ENCODE assay signal across 23 cellular contexts in the genomic region with DNA sequence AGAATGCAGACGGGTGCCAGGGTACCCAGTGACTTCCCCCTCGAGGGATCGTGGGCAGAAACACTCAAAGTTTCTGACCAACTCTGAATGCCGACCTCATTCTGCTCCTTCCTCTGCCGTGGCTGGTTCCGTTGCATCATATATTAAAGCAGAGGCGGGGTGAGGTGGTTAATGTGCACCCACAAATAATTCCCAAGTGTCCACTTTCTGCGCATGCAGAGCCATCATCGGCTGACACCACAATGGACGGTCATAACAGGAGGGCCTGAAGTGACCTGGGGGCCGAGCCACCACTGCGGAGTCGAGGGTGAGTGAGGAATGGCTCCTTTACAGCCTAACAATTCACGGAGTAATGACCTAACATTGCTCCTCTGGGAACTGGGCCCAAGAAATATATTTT. TPM values are rescaled to one million over a fixed set of nuclear protein-coding genes. Genes with fewer than 3 reads are reported as not detected.
A peak's percentile ranks its signal among the peaks of the same experiment; 100 is the strongest.
DNase-seq lines count a peak whose midpoint lies in the region; ATAC-seq and TF ChIP-seq lines count a peak whose summit lies in the region.
"Had no signal": no experiment of that assay in that cellular context is flagged by ENCODE, and none has a peak within 500 bp of the region (broad histone marks: within the 10 kb centered on the region; RNA-seq: fewer than 3 reads in every experiment).

No MANE protein-coding gene starts in this region.

- H3K14ac ChIP-seq in IMR-90 (replicated peaks; ENCODE audit: low read depth, low read length) (peak overlapping the region; percentile 40; the same call in 1 of the 2 replicates), neuronal stem cell (ENCODE audit: low read length) (no peak overlapping the region)

- no peak for DNase-seq in IMR-90
- DNase-seq in fibroblast of mammary gland (ENCODE audit: low read depth): peak; percentile 24
- no peak for DNase-seq in neuronal stem cell (ENCODE audit: low spot score)
- peak; percentile 28 for DNase-seq in upper lobe of right lung
- no peak for DNase-seq in Peyer's patch
- DNase-seq in glutamatergic neuron: no peak
- DNase-seq in NCI-H1417 treated with DMSO at 0.1 percent for 48 hours (lab: John Stamatoyannopoulos, UW): no peak
- DNase-seq: AML-193; C1 segment of cervical spinal cord; DMS153; KG1; NCI-H1092; NCI-H146; NCI-H2029 treated with DMSO at 0.1 percent for 48 hours; NCI-H345; NCI-H524; NCI-H774; NK-92 treated with Interleukin-12 subunit alpha and Interleukin-12 subunit beta, amount 100 ng/mL, for 24 hours; SJCRH30 had no signal

- dilution Hi-C loops in IMR-90 (cut with HindIII; ENCODE audit: low sequenced_read_pairs, unreplicated experiment): loop anchor here (10.0 kb wide), 1 partner anchor 362 kb away; no protein-coding TSS in a partner anchor

- H3K36me3 ChIP-seq in IMR-90 (ENCODE audit: control insufficient read depth, insufficient read depth, low read length): no peaks in the 10 kb centered on the region
- no peaks in the 10 kb centered on the region for H3K36me3 ChIP-seq in neuronal stem cell (replicated peaks in 1 of 2; ENCODE audit: control insufficient read depth in 2 of 2, insufficient read depth in 2 of 2, low read length in 2 of 2)
- H3K36me3 ChIP-seq in upper lobe of right lung: no peaks in the 10 kb centered on the region
- H3K36me3 ChIP-seq in Peyer's patch: no peaks in the 10 kb centered on the region
- H3K36me3 ChIP-seq: HAP-1, SJCRH30 had no signal

- H3K27ac ChIP-seq in IMR-90 (ENCODE audit: insufficient read depth, low read length) (no peak overlapping the region), neuronal stem cell (replicated peaks; ENCODE audit: low read length) (no peak overlapping the region), upper lobe of right lung (no peak overlapping the region), Peyer's patch (no peak overlapping the region)
- H3K27ac ChIP-seq: GM23248, SJCRH30 had no signal

- no peak overlapping the region for H2BK5ac ChIP-seq in IMR-90 (ENCODE audit: low read depth, low read length, poor library complexity, severe bottlenecking)
- H2BK5ac ChIP-seq in neuronal stem cell (ENCODE audit: low read length): no peak overlapping the region

- H3K9ac ChIP-seq in IMR-90 (ENCODE audit: low read depth, low read length): no peak overlapping the region
- peak overlapping the region; percentile 24 for H3K9ac ChIP-seq in neuronal stem cell (ENCODE audit: low read depth, low read length, poor library complexity)
- H3K9ac ChIP-seq: GM23248 had no signal

- H3K4me3 ChIP-seq in IMR-90 (ENCODE audit: insufficient read depth, low read depth, low read length) (no peak overlapping the region), fibroblast of mammary gland (ENCODE audit: control insufficient read depth, low read depth, low read length) (no peak overlapping the region), neuronal stem cell (ENCODE audit: low read length in 2 of 2) (no peak overlapping the region), upper lobe of right lung (no peak overlapping the region), Peyer's patch (no peak overlapping the region)
- H3K4me3 ChIP-seq: GM23248, HAP-1, SJCRH30 had no signal

- in situ Hi-C loops in IMR-90 (cut with MboI; ENCODE audit: low sequenced_read_pairs): no loop called here

- no peaks in the 10 kb centered on the region for H3K9me1 ChIP-seq in IMR-90 (ENCODE audit: insufficient read depth, low read length)

- peak overlapping the region; percentile 53 for H2BK120ac ChIP-seq in IMR-90 (ENCODE audit: low read depth, low read length)
- no peak overlapping the region for H2BK120ac ChIP-seq in neuronal stem cell (ENCODE audit: low read depth, low read length)

- H3K23ac ChIP-seq in IMR-90 (ENCODE audit: low read depth, low read length) (no peak overlapping the region), neuronal stem cell (ENCODE audit: low read depth, low read length, poor library complexity) (no peak overlapping the region)

- WGBS in IMR-90 (ENCODE audit: extremely low coverage in 2 of 2, insufficient read length in 1 of 2), 2 experiments: 93% methylated on average over 5 of the region's 14 CpGs; no CpG with 5 or more reads in 1 of the 2 experiments
- no CpG with 5 or more reads among the region's 14 CpGs for WGBS in neuronal stem cell (ENCODE audit: extremely low coverage in 2 of 2, insufficient read length in 2 of 2, insufficient replicate concordance in 1 of 2), 2 donors

- no TSS peak for BruUV-seq in IMR-90 (replicated peaks; lab: Mats Ljungman, UMichigan)

- no peaks in the 10 kb centered on the region for H3K27me3 ChIP-seq in IMR-90 (ENCODE audit: control insufficient read depth, insufficient read depth, low read length)
- H3K27me3 ChIP-seq in neuronal stem cell (ENCODE audit: control insufficient read depth in 3 of 3, insufficient read depth in 3 of 3, low read depth in 1 of 3, low read length in 3 of 3): peaks cover 0 to 23% (median 0%) of the 10 kb centered on the region in 3 experiments
- peaks cover 13% of the 10 kb centered on the region for H3K27me3 ChIP-seq in upper lobe of right lung
- H3K27me3 ChIP-seq in Peyer's patch: no peaks in the 10 kb centered on the region
- H3K27me3 ChIP-seq: SJCRH30 had no signal

- H4K91ac ChIP-seq in IMR-90 (ENCODE audit: insufficient read depth, low read depth, low read length) (peak overlapping the region; percentile 23; the same call in 1 of the 2 replicates), neuronal stem cell (ENCODE audit: low read depth, low read length, poor library complexity) (no peak overlapping the region)

- H3K4me1 ChIP-seq in IMR-90 (ENCODE audit: control insufficient read depth, insufficient read depth, low read length) (peaks cover 4% of the 10 kb centered on the region), neuronal stem cell (ENCODE audit: control insufficient read depth in 2 of 2, insufficient read depth in 1 of 2, low read depth in 1 of 2, low read length in 2 of 2) (peaks cover 0 to 9% of the 10 kb centered on the region in 2 donors), upper lobe of right lung (no peaks in the 10 kb centered on the region), Peyer's patch (no peaks in the 10 kb centered on the region)
- H3K4me1 ChIP-seq: HAP-1, SJCRH30 had no signal

- peaks cover 9% of the 10 kb centered on the region for H3K27me3 Mint-ChIP-seq in glutamatergic neuron (ENCODE audit: unreplicated experiment)

- no peak overlapping the region for H2BK12ac ChIP-seq in neuronal stem cell (ENCODE audit: low read length)

- H3K4me2 ChIP-seq in IMR-90 (ENCODE audit: low read depth, low read length) (no peak overlapping the region), neuronal stem cell (ENCODE audit: insufficient read depth, low read length, poor library complexity, severe bottlenecking) (no peak overlapping the region)

- H3K56ac ChIP-seq in IMR-90 (ENCODE audit: extremely low read depth, insufficient read depth, low read length): no peak overlapping the region

- H3K4ac ChIP-seq in IMR-90 (ENCODE audit: low read depth, low read length): peak overlapping the region; percentile 50
- no peak overlapping the region for H3K4ac ChIP-seq in neuronal stem cell (ENCODE audit: low read length)

- H4K8ac ChIP-seq in IMR-90 (ENCODE audit: low read depth in 2 of 2, low read length in 2 of 2): no peak overlapping the region
- no peak overlapping the region for H4K8ac ChIP-seq in neuronal stem cell (ENCODE audit: low read depth, low read length)

- no peak for TF ChIP-seq RAD21 in IMR-90 (IDR thresholded peaks at IDR 0.05; ENCODE audit: low read length)

- POLR2A ChIA-PET in IMR-90 (lab: Charles Lee; ENCODE audit: unreplicated experiment): no interaction called here

- H3K27ac Mint-ChIP-seq in glutamatergic neuron (ENCODE audit: unreplicated experiment): no peak overlapping the region
- H3K27ac Mint-ChIP-seq: CD8-positive, alpha-beta memory T cell had no signal

- no peaks in the 10 kb centered on the region; a peak in 1 of 4 replicates for H3K79me1 ChIP-seq in IMR-90 (ENCODE audit: low read depth in 1 of 2, low read length in 2 of 2)
- H3K79me1 ChIP-seq in neuronal stem cell (ENCODE audit: low read depth, low read length): no peaks in the 10 kb centered on the region

- peak overlapping the region; percentile 11 for H2AK9ac ChIP-seq in IMR-90 (replicated peaks; ENCODE audit: low read depth, low read length, poor library complexity)

- TF ChIP-seq POLR2A in IMR-90 (IDR thresholded peaks at IDR 0.05; ENCODE audit: low read depth, low read length): no peak
- TF ChIP-seq POLR2A in Peyer's patch (IDR thresholded peaks at IDR 0.05): no peak

- H2AFZ ChIP-seq in IMR-90 (replicated peaks; ENCODE audit: low read length, poor library complexity) (peak overlapping the region; percentile 35), neuronal stem cell (ENCODE audit: low read length) (no peak overlapping the region)
- H2AFZ ChIP-seq: GM23248 had no signal

- H4K20me1 ChIP-seq in IMR-90 (ENCODE audit: insufficient read depth, low read length): no peaks in the 10 kb centered on the region

- peaks cover 6% of the 10 kb centered on the region for H3K4me1 Mint-ChIP-seq in glutamatergic neuron (ENCODE audit: low read depth, unreplicated experiment)
- H3K4me1 Mint-ChIP-seq: CD8-positive, alpha-beta memory T cell had no signal

- peaks cover 4% of the 10 kb centered on the region for H3K9me3 Mint-ChIP-seq in glutamatergic neuron (ENCODE audit: unreplicated experiment)
- H3K9me3 Mint-ChIP-seq: CD8-positive, alpha-beta memory T cell had no signal

- no peak overlapping the region for H4K5ac ChIP-seq in IMR-90 (ENCODE audit: low read depth, low read length)

- H2BK20ac ChIP-seq in IMR-90 (ENCODE audit: low read depth, low read length): peak overlapping the region; percentile 66

- ATAC-seq in IMR-90 (ENCODE audit: low read depth) (no peak), upper lobe of right lung (no peak)

- H3K4me3 Mint-ChIP-seq in glutamatergic neuron (ENCODE audit: unreplicated experiment): no peak overlapping the region
- H3K4me3 Mint-ChIP-seq: CD8-positive, alpha-beta memory T cell had no signal

- intact Hi-C loops in IMR-90 (cut with micrococcal nuclease): no loop called here
- intact Hi-C loops in upper lobe of right lung (cut with DNase I): no loop called here

- no peaks in the 10 kb centered on the region for H3K9me3 ChIP-seq in IMR-90 (ENCODE audit: control insufficient read depth, insufficient read depth, low read length)
- H3K9me3 ChIP-seq in neuronal stem cell (replicated peaks in 1 of 2; ENCODE audit: control insufficient read depth in 2 of 2, insufficient read depth in 1 of 2, low read depth in 1 of 2, low read length in 2 of 2): no peaks in the 10 kb centered on the region
- no peaks in the 10 kb centered on the region for H3K9me3 ChIP-seq in upper lobe of right lung
- H3K9me3 ChIP-seq in Peyer's patch: no peaks in the 10 kb centered on the region
- H3K9me3 ChIP-seq: HAP-1, SJCRH30 had no signal

- TF ChIP-seq CTCF in IMR-90 (conservative IDR thresholded peaks at IDR 0.05; ENCODE audit: low read depth, low read length) (no peak), fibroblast of mammary gland (conservative IDR thresholded peaks at IDR 0.05; ENCODE audit: control insufficient read depth, insufficient read depth, low read depth, low read length) (no peak), upper lobe of right lung (IDR thresholded peaks at IDR 0.05) (no peak), Peyer's patch (IDR thresholded peaks at IDR 0.05) (no peak), glutamatergic neuron (IDR thresholded peaks at IDR 0.05; ENCODE audit: partially characterized antibody, unreplicated experiment) (no peak)

- H3K18ac ChIP-seq in IMR-90 (ENCODE audit: low read depth, low read length): no peak overlapping the region
- H3K18ac ChIP-seq in neuronal stem cell (ENCODE audit: low read length): peak overlapping the region; percentile 35

- CTCF ChIA-PET in IMR-90 (lab: Yijun Ruan, JAX): interaction anchor here (0.6 kb wide), 1 partner anchor 363 kb away, joined by 3 read pairs; no protein-coding TSS in a partner anchor

- H2BK15ac ChIP-seq in IMR-90 (ENCODE audit: low read depth, low read length) (peak overlapping the region; percentile 17; the same call in 1 of the 3 replicates), neuronal stem cell (ENCODE audit: low read length) (peak overlapping the region; percentile 40)

- H3K36me3 Mint-ChIP-seq in glutamatergic neuron (ENCODE audit: unreplicated experiment): no peaks in the 10 kb centered on the region
- H3K36me3 Mint-ChIP-seq: CD8-positive, alpha-beta memory T cell had no signal

- peak overlapping the region; percentile 29 for H2AK5ac ChIP-seq in IMR-90 (ENCODE audit: low read depth, low read length)
- H2AK5ac ChIP-seq in neuronal stem cell (ENCODE audit: low read depth, low read length): no peak overlapping the region

RNA-seq across cellular contexts. Expression of gene GLI2, which starts 32.9 kb away (rescaled TPM):
- total RNA-seq in IMR-90 (2012; rRNA removed) (3.8 and 4.7 TPM in 2 replicates), upper lobe of right lung (4.7 TPM), Peyer's patch (1 to 10 TPM in 1 of 4 donors, under 1 TPM in 3; 0.18 to 5.8 (median 0.94) TPM), glutamatergic neuron (ENCODE audit: unreplicated experiment) (3.9 TPM)
- polyA plus RNA-seq in IMR-90 (2012; rRNA removed): 26.0 and 31.5 TPM in 2 replicates
- 7.6 and 16.7 TPM in 2 replicates for polyA plus RNA-seq in IMR-90 (2012; cell fraction: cytosol; rRNA removed)
- 57.0 and 124 TPM in 2 replicates for polyA plus RNA-seq in IMR-90 (2012; cell fraction: nucleus; rRNA removed; ENCODE audit: low replicate concordance)
- polyA plus RNA-seq in neuronal stem cell (2013, experiment 1 of 2): 26.2 TPM
- polyA plus RNA-seq in neuronal stem cell (2013, experiment 2 of 2): 27.3 TPM
- total RNA-seq: CD8-positive, alpha-beta memory T cell; G401 had no signal
- polyA plus RNA-seq: CD8-positive, alpha-beta memory T cell had no signal

Comparison
In these comparisons a context has a peak if more than half of its experiments do, and no peak if none do; other contexts are left out.
1. DNase-seq: peak in fibroblast of mammary gland (single experiment) and upper lobe of right lung (single experiment); none in IMR-90 (single experiment), neuronal stem cell (single experiment), Peyer's patch (0 of 3), glutamatergic neuron (single experiment) and NCI-H1417 treated with DMSO at 0.1 percent for 48 hours (single experiment).